Comparison of ENCODE assay signal across 1 cellular context in the genomic region with DNA sequence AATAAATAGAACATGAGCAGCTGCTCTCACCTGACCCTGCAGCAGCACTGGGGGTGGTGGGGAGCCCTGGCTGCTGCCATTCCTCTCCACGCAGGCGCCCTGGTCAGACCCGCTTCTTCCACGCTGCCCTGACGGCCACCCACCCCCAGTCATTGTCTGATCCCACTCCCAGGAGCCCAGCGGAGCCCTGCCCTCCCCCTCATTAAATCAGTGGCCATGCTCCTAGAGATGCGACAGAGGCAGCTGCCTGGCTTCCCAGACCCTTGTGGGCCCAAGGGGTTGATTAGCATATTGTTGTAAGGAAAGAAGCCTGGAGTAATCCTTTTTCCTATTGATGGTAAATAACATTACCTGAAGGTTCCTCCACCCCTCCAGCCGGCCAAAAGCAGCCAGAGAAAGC.
TF ChIP-seq lines count a peak whose summit lies in the region.

No MANE protein-coding gene starts in this region.

TF ChIP-seq in H1, 55 proteins besides CTCF, POLR2A, EP300 and RAD21:
- TF ChIP-seq CHD7 (IDR thresholded peaks at IDR 0.05; ENCODE audit: insufficient replicate concordance, low read length) = no peak
- TF ChIP-seq ASH2L (IDR thresholded peaks at IDR 0.05; ENCODE audit: low read length) = no peak
- TF ChIP-seq SUZ12 (IDR thresholded peaks at IDR 0.05; ENCODE audit: low read length) = no peak
- TF ChIP-seq SP1 (IDR thresholded peaks at IDR 0.05; ENCODE audit: low read depth, low read length) = 0 out of 2 replicates have a peak, but pooled peaks have one; percentile 5
